In the genomic region with DNA sequence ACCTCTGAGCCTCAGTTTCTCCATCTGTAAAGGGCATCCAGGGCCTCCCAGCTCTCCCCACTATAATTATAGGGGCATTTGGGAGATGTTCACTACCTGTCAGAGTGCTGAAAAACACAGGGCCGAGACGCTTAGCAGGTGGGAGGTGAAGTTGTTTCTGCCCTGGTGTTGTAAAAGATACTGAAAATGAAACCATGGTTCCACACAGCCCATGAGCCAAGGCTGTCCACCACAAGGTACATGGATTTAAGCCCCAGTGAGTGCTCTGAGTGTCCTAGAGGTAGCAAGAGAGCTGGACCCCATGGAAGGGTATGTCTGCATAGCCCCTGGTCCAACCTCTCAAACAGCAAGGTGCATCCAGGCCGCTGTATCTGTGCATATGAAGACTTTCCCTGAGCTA, we compare ENCODE assay signal across 15 cellular contexts.
DNase-seq lines count a peak whose midpoint lies in the region; ATAC-seq and TF ChIP-seq lines count a peak whose summit lies in the region.
"Had no signal": no experiment of that assay in that cellular context is flagged by ENCODE, and none has a peak within 500 bp of the region (broad histone marks: within the 10 kb centered on the region; RNA-seq: fewer than 3 reads in every experiment).

No MANE protein-coding gene starts in this region.

- peak; percentile 53 for ATAC-seq in GM21717 (IDR thresholded peaks at IDR 0.05; ENCODE audit: unreplicated experiment)
- peak; percentile 41 for ATAC-seq in stimulated activated memory B cell treated with anti-CD40 and anti-IgM and Interleukin-4, amounts not matched to agents 10 μg/mL and 1 μg/mL and 100 μg/mL, for 72 hours
- ATAC-seq in left lung, result no peak
- ATAC-seq in aorta (ENCODE audit: low FRiP score), result no peak

- intact Hi-C loops in PC-9 (cut with micrococcal nuclease; ENCODE audit: unreplicated experiment) (no loop called here), left lung (cut with DNase I) (no loop called here), aorta (cut with DNase I) (no loop called here)

- no peak for TF ChIP-seq CTCF in PC-9 (conservative IDR thresholded peaks at IDR 0.05)
- TF ChIP-seq CTCF in left lung (IDR thresholded peaks at IDR 0.05), result no peak

- H3K4me3 Mint-ChIP-seq in activated T-cell treated with anti-CD3 and anti-CD28 coated beads, Interleukin-2, amount 50 U/mL, for 24 hours, result no peak overlapping the region
- no peak overlapping the region for H3K4me3 Mint-ChIP-seq in stimulated activated memory B cell treated with anti-CD40 and anti-IgM and Interleukin-4, amounts not matched to agents 10 μg/mL and 1 μg/mL and 100 μg/mL, for 72 hours

- BruUV-seq in PC-9 (replicated peaks; lab: Mats Ljungman, UMichigan), result no TSS peak

- DNase-seq in activated T-cell treated with anti-CD3 and anti-CD28 coated beads, Interleukin-2, amount 50 U/mL, for 24 hours, result peak; percentile 1
- no peak for DNase-seq in activated T-cell treated with anti-CD3 and anti-CD28 coated beads, Interleukin-2, amount 50 U/mL, for 1 hour
- DNase-seq in PC-9, result no peak
- DNase-seq in left lung, result no peak
- DNase-seq in LoVo (ENCODE audit: low spot score), result no peak
- DNase-seq in aorta, result no peak
- DNase-seq: 8988T, Calu3, NCI-H2029 treated with DMSO at 0.1 percent for 48 hours, NCI-H524, T-helper 1 cell had no signal

- peaks cover 8% of the 10 kb centered on the region for H3K4me1 Mint-ChIP-seq in activated T-cell treated with anti-CD3 and anti-CD28 coated beads, Interleukin-2, amount 50 U/mL, for 24 hours (ENCODE audit: low read depth)
- H3K4me1 Mint-ChIP-seq in stimulated activated memory B cell treated with anti-CD40 and anti-IgM and Interleukin-4, amounts not matched to agents 10 μg/mL and 1 μg/mL and 100 μg/mL, for 72 hours, result peaks cover 45% of the 10 kb centered on the region

- H3K36me3 Mint-ChIP-seq in activated T-cell treated with anti-CD3 and anti-CD28 coated beads, Interleukin-2, amount 50 U/mL, for 24 hours (ENCODE audit: low read depth), result no peaks in the 10 kb centered on the region
- H3K36me3 Mint-ChIP-seq in stimulated activated memory B cell treated with anti-CD40 and anti-IgM and Interleukin-4, amounts not matched to agents 10 μg/mL and 1 μg/mL and 100 μg/mL, for 72 hours, result no peaks in the 10 kb centered on the region

- H3K9me3 Mint-ChIP-seq in activated T-cell treated with anti-CD3 and anti-CD28 coated beads, Interleukin-2, amount 50 U/mL, for 24 hours, result no peaks in the 10 kb centered on the region
- no peaks in the 10 kb centered on the region for H3K9me3 Mint-ChIP-seq in stimulated activated memory B cell treated with anti-CD40 and anti-IgM and Interleukin-4, amounts not matched to agents 10 μg/mL and 1 μg/mL and 100 μg/mL, for 72 hours

- H3K27me3 ChIP-seq in PC-9 (ENCODE audit: insufficient read depth, low read depth), result no peaks in the 10 kb centered on the region
- H3K27me3 ChIP-seq in left lung, result no peaks in the 10 kb centered on the region
- no peaks in the 10 kb centered on the region for H3K27me3 ChIP-seq in aorta (ENCODE audit: control insufficient read depth in 1 of 2, insufficient read depth in 2 of 2, low read length in 1 of 2)

- peak overlapping the region; percentile 60; the same call in 1 of the 2 replicates for H3K4me2 ChIP-seq in PC-9

- POLR2A ChIA-PET in PC-9 (lab: Charles Lee; ENCODE audit: unreplicated experiment), result no interaction called here

- no peaks in the 10 kb centered on the region for H3K9me3 ChIP-seq in PC-9 (ENCODE audit: insufficient read depth, low read depth)
- H3K9me3 ChIP-seq in left lung, result peaks cover 0 to 4% of the 10 kb centered on the region in 2 donors
- peaks cover 3% of the 10 kb centered on the region for H3K9me3 ChIP-seq in aorta (ENCODE audit: control insufficient read depth, low read length)
- H3K9me3 ChIP-seq: HAP-1 had no signal

- H3K27ac ChIP-seq in PC-9 (peak overlapping the region; percentile 68), left lung (no peak overlapping the region), aorta (ENCODE audit: low read depth in 1 of 2, low read length in 2 of 2) (no peak overlapping the region)
- H3K27ac ChIP-seq: RWPE1 had no signal

- H2AFZ ChIP-seq in PC-9, result no peak overlapping the region

- H3K9me2 ChIP-seq in PC-9 (ENCODE audit: insufficient read depth), result no peaks in the 10 kb centered on the region

- no peaks in the 10 kb centered on the region for H3K79me2 ChIP-seq in PC-9 (ENCODE audit: low read depth)

- peaks cover 5% of the 10 kb centered on the region for H3K27me3 Mint-ChIP-seq in activated T-cell treated with anti-CD3 and anti-CD28 coated beads, Interleukin-2, amount 50 U/mL, for 24 hours
- no peaks in the 10 kb centered on the region for H3K27me3 Mint-ChIP-seq in stimulated activated memory B cell treated with anti-CD40 and anti-IgM and Interleukin-4, amounts not matched to agents 10 μg/mL and 1 μg/mL and 100 μg/mL, for 72 hours

- H3K36me3 ChIP-seq in PC-9 (ENCODE audit: low read depth) (no peaks in the 10 kb centered on the region), left lung (no peaks in the 10 kb centered on the region), aorta (ENCODE audit: control insufficient read depth in 1 of 2, insufficient read depth in 2 of 2, low read length in 1 of 2) (no peaks in the 10 kb centered on the region)
- H3K36me3 ChIP-seq: HAP-1 had no signal

- 89 to 93% methylated on average over 3 of the region's 3 CpGs for WGBS in aorta, 2 donors

- H3K27ac Mint-ChIP-seq in activated T-cell treated with anti-CD3 and anti-CD28 coated beads, Interleukin-2, amount 50 U/mL, for 24 hours, result no peak overlapping the region
- peak overlapping the region; percentile 56 for H3K27ac Mint-ChIP-seq in stimulated activated memory B cell treated with anti-CD40 and anti-IgM and Interleukin-4, amounts not matched to agents 10 μg/mL and 1 μg/mL and 100 μg/mL, for 72 hours

- CTCF ChIA-PET in PC-9 (lab: Charles Lee), result no interaction called here

- no peak overlapping the region for H3K4me3 ChIP-seq in PC-9
- H3K4me3 ChIP-seq in left lung, result no peak overlapping the region
- no peak overlapping the region for H3K4me3 ChIP-seq in aorta (ENCODE audit: low read length in 2 of 2)
- H3K4me3 ChIP-seq: HAP-1 had no signal

- H4K20me1 ChIP-seq in PC-9 (ENCODE audit: insufficient read depth), result no peaks in the 10 kb centered on the region

- peaks cover 15% of the 10 kb centered on the region for H3F3A ChIP-seq in PC-9 (ENCODE audit: insufficient read depth, low read depth)

- H3K4me1 ChIP-seq in PC-9 (replicated peaks; ENCODE audit: insufficient read depth) (peaks cover 34% of the 10 kb centered on the region), left lung (no peaks in the 10 kb centered on the region), aorta (ENCODE audit: control insufficient read depth in 1 of 2, insufficient read depth in 2 of 2, low read length in 2 of 2) (no peaks in the 10 kb centered on the region)
- H3K4me1 ChIP-seq: HAP-1 had no signal

Comparison
In these comparisons a context has a peak if more than half of its experiments do, and no peak if none do; other contexts are left out.
1. ATAC-seq: peak in GM21717 (single experiment) and stimulated activated memory B cell treated with anti-CD40 and anti-IgM and Interleukin-4, amounts not matched to agents 10 μg/mL and 1 μg/mL and 100 μg/mL, for 72 hours (single experiment); none in left lung (single experiment) and aorta (single experiment).